ENCODE assay signal across 19 cellular contexts in genomic region chr6:53530780-53531386, GRCh38. TPM values are rescaled to one million over a fixed set of nuclear protein-coding genes. Genes with fewer than 3 reads are reported as not detected.
DNase-seq lines count a peak whose midpoint lies in the region; ATAC-seq and TF ChIP-seq lines count a peak whose summit lies in the region.
"Had no signal": no experiment of that assay in that cellular context is flagged by ENCODE, and none has a peak within 500 bp of the region (broad histone marks: within the 10 kb centered on the region; RNA-seq: fewer than 3 reads in every experiment).

No MANE protein-coding gene starts in this region.

- H2AK5ac ChIP-seq in mesendoderm (ENCODE audit: low read length) = no peak overlapping the region

- no peak overlapping the region for H3K4me2 ChIP-seq in mesendoderm (ENCODE audit: low read length)
- H3K4me2 ChIP-seq: KMS-11 had no signal

- peak in 16 of 61 donors; percentile 5 to 80 (median 30) for DNase-seq in caudate nucleus (lab: John Stamatoyannopoulos, UW)
- peak; percentile 13 for DNase-seq in mesendoderm
- DNase-seq in HEK293T (ENCODE audit: extremely low spot score) = no peak
- no peak for DNase-seq in adrenal gland
- DNase-seq: activated CD8-positive, alpha-beta T cell treated with anti-CD3 and anti-CD28 coated beads for 36 hours; activated T-cell treated with anti-CD3 and anti-CD28 coated beads, Interleukin-2, amount 50 U/mL, for 4 hours; immature natural killer cell; NCI-H1092 treated with DMSO at 0.1 percent for 48 hours; NCI-H510A; SHP77; stimulated activated CD4-positive, alpha-beta T cell treated with anti-CD3 and anti-CD28 coated beads, Interleukin-2, amount 100 ng/mL, for 24 hours had no signal

- peak overlapping the region; percentile 14; the same call in 1 of the 2 replicates for H3K4me3 ChIP-seq in HUES64 (ENCODE audit: low read length)
- H3K4me3 ChIP-seq in mesendoderm (ENCODE audit: low read length) = no peak overlapping the region
- no peak overlapping the region for H3K4me3 ChIP-seq in skeletal muscle tissue (ENCODE audit: low read length in 3 of 3)
- H3K4me3 ChIP-seq in adrenal gland = no peak overlapping the region
- H3K4me3 ChIP-seq: HAP-1, vagina had no signal

- H3K56ac ChIP-seq in mesendoderm (ENCODE audit: low read length) = peak overlapping the region; percentile 45

- H3K9me3 ChIP-seq in HUES64 (ENCODE audit: insufficient read depth, low read depth, low read length) = no peaks in the 10 kb centered on the region
- H3K9me3 ChIP-seq in skeletal muscle tissue (ENCODE audit: control insufficient read depth in 3 of 3, low read length in 3 of 3) = no peaks in the 10 kb centered on the region
- H3K9me3 ChIP-seq in adrenal gland (replicated peaks in 1 of 3) = no peaks in the 10 kb centered on the region
- H3K9me3 ChIP-seq: HAP-1, vagina had no signal

- H3K18ac ChIP-seq in mesendoderm (ENCODE audit: low read length) = peak overlapping the region; percentile 78

- intact Hi-C loops in adrenal gland (cut with DNase I) = no loop called here

- no peak overlapping the region for H3K23ac ChIP-seq in mesendoderm (ENCODE audit: low read length)

- no peak overlapping the region for H3K9ac ChIP-seq in HUES64 (ENCODE audit: low read depth, low read length)
- H3K9ac ChIP-seq in mesendoderm (ENCODE audit: low read length) = no peak overlapping the region
- H3K9ac ChIP-seq in skeletal muscle tissue (ENCODE audit: low read depth in 1 of 3, low read length in 3 of 3) = peak overlapping the region in 2 of 3 donors; percentile 25 to 46
- H3K9ac ChIP-seq: KMS-11 had no signal

- H2BK120ac ChIP-seq in mesendoderm (ENCODE audit: low read depth, low read length) = peak overlapping the region; percentile 92

- TF ChIP-seq POLR2A in adrenal gland (IDR thresholded peaks at IDR 0.05) = no peak

- H3K79me2 ChIP-seq in mesendoderm (ENCODE audit: control insufficient read depth, insufficient read depth, low read length) = peaks cover 29% of the 10 kb centered on the region

- H3K27me3 ChIP-seq in HUES64 (ENCODE audit: insufficient read depth, low read length) = no peaks in the 10 kb centered on the region
- H3K27me3 ChIP-seq in mesendoderm (ENCODE audit: insufficient read depth, low read length, poor library complexity) = no peaks in the 10 kb centered on the region
- no peaks in the 10 kb centered on the region for H3K27me3 ChIP-seq in skeletal muscle tissue (ENCODE audit: control insufficient read depth in 3 of 3, insufficient read depth in 3 of 3, low read length in 3 of 3)
- no peaks in the 10 kb centered on the region for H3K27me3 ChIP-seq in adrenal gland
- H3K27me3 ChIP-seq: vagina had no signal

- H4K5ac ChIP-seq in mesendoderm (ENCODE audit: low read length) = no peak overlapping the region

- no peak for ATAC-seq in activated CD4-positive, CD25-positive, alpha-beta regulatory T cell treated with anti-CD3 and anti-CD28 coated beads, Interleukin-2, amount 50 U/mL, for 24 hours
- ATAC-seq: activated CD8-positive, alpha-beta T cell treated with anti-CD3 and anti-CD28 coated beads for 36 hours; activated T-cell treated with anti-CD3 and anti-CD28 coated beads, Interleukin-2, amount 50 U/mL, for 4 hours; esophagus mucosa had no signal

- no peak for TF ChIP-seq CTCF in adrenal gland (IDR thresholded peaks at IDR 0.05)

- peaks cover 6% of the 10 kb centered on the region for H3K79me1 ChIP-seq in mesendoderm (ENCODE audit: low read length)

- no peak overlapping the region for H4K8ac ChIP-seq in mesendoderm (ENCODE audit: low read depth, low read length)

- no peak overlapping the region for H2BK15ac ChIP-seq in mesendoderm (replicated peaks; ENCODE audit: low read depth)

- WGBS in HUES64 = 88% methylated on average over 6 of the region's 6 CpGs
- no CpG with 5 or more reads among the region's 6 CpGs for WGBS in mesendoderm (ENCODE audit: extremely low coverage, insufficient coverage, low lambda C conversion rate)
- WGBS in adrenal gland, 4 donors = 85 to 95% (median 90%) methylated on average over 6 of the region's 6 CpGs

- H3K4me1 ChIP-seq in HUES64 (ENCODE audit: insufficient read depth, low read length) = peaks cover 73% of the 10 kb centered on the region
- peaks cover 24% of the 10 kb centered on the region for H3K4me1 ChIP-seq in mesendoderm (ENCODE audit: control insufficient read depth, low read depth, low read length)
- H3K4me1 ChIP-seq in skeletal muscle tissue (ENCODE audit: control insufficient read depth in 3 of 3, insufficient read depth in 3 of 3, low read length in 3 of 3) = peaks cover 27 to 47% (median 37%) of the 10 kb centered on the region in 3 donors
- H3K4me1 ChIP-seq in adrenal gland (replicated peaks in 1 of 2) = peaks cover 4 to 50% of the 10 kb centered on the region in 2 donors

- H3K27ac ChIP-seq in HUES64 (ENCODE audit: low read depth, low read length) (peak overlapping the region; percentile 61), caudate nucleus (ENCODE audit: low read depth, low read length) (peak overlapping the region; percentile 53), mesendoderm (ENCODE audit: low read depth, low read length) (peak overlapping the region; percentile 58), skeletal muscle tissue (ENCODE audit: low read depth, low read length) (no peak overlapping the region), adrenal gland (peak overlapping the region in 1 of 5 donors; percentile 21)
- H3K27ac ChIP-seq: KMS-11, vagina, VCaP had no signal

- CTCF ChIA-PET in HEK293T (lab: Yijun Ruan, JAX) = interaction anchor here (0.8 kb wide), 2 partner anchors 149 to 188 kb away, joined by 3 read pairs; no protein-coding TSS in a partner anchor

- H2BK5ac ChIP-seq in mesendoderm (ENCODE audit: low read length) = no peak overlapping the region

- H3K4ac ChIP-seq in mesendoderm (ENCODE audit: low read depth, low read length) = peak overlapping the region; percentile 9

- H3K36me3 ChIP-seq in HUES64 (ENCODE audit: insufficient read depth, low read length) = no peaks in the 10 kb centered on the region
- no peaks in the 10 kb centered on the region for H3K36me3 ChIP-seq in mesendoderm (ENCODE audit: control insufficient read depth, insufficient read depth, low read length)
- no peaks in the 10 kb centered on the region for H3K36me3 ChIP-seq in skeletal muscle tissue (ENCODE audit: control insufficient read depth in 3 of 3, insufficient read depth in 3 of 3, low read length in 3 of 3)
- no peaks in the 10 kb centered on the region for H3K36me3 ChIP-seq in adrenal gland (replicated peaks in 1 of 2)
- H3K36me3 ChIP-seq: HAP-1, vagina had no signal

- POLR2A ChIA-PET in HEK293T (lab: Yijun Ruan, JAX) = interaction anchor here (2.0 kb wide), 1 partner anchor 14 kb away, joined by 5 read pairs; the partner anchor contains the start of gene GCLC

TF ChIP-seq in HEK293T, 16 proteins besides CTCF, POLR2A, EP300 and RAD21:
- TF ChIP-seq ELF4 (IDR thresholded peaks at IDR 0.05) (no peak), HDGF (IDR thresholded peaks at IDR 0.05; ENCODE audit: borderline replicate concordance) (no peak), CTBP1 (IDR thresholded peaks at IDR 0.05; ENCODE audit: borderline replicate concordance) (no peak), L3MBTL2 (conservative IDR thresholded peaks at IDR 0.05) (no peak), FOXA1 (IDR thresholded peaks at IDR 0.05) (no peak)
TF ChIP-seq in HEK293T: peak in this region for 0.

RNA-seq across cellular contexts. Expression of gene GCLC, which starts 14.0 kb away (rescaled TPM):
- 28.0 TPM for polyA plus RNA-seq in HUES64 (2013, experiment 1 of 2)
- 26.2 TPM for polyA plus RNA-seq in HUES64 (2013, experiment 2 of 2)
- polyA plus RNA-seq in mesendoderm (2013, experiment 1 of 2) = 30.6 TPM
- polyA plus RNA-seq in mesendoderm (2013, experiment 2 of 2) = 30.7 TPM
- total RNA-seq in skeletal muscle tissue (9.4 TPM), adrenal gland (10 to 100 TPM; 26.5 to 62.1 (median 37.9) TPM)
- polyA plus RNA-seq in adrenal gland = 100 to 1,000 TPM in 1 of 3 donors, 10 to 100 TPM in 1, 1 to 10 TPM in 1; 7.3 to 116 (median 12.7) TPM

Comparison
In these comparisons a context has a peak if more than half of its experiments do, and no peak if none do; other contexts are left out.
1. H3K9ac ChIP-seq: peak in skeletal muscle tissue (2 of 3); none in HUES64 (single experiment) and mesendoderm (single experiment).